Comparison of ENCODE assay signal across 3 cellular contexts in genomic region chr3:196189608-196190347, GRCh38.
TF ChIP-seq lines count a peak whose summit lies in the region.

No MANE protein-coding gene starts in this region.

TF ChIP-seq in SK-N-SH, 30 proteins besides CTCF, POLR2A, EP300 and RAD21 (continues in another document):
- no peak for TF ChIP-seq SIN3A (IDR thresholded peaks at IDR 0.05; ENCODE audit: borderline replicate concordance, low read depth, low read length)
- no peak for TF ChIP-seq TEAD4 (IDR thresholded peaks at IDR 0.05; ENCODE audit: borderline replicate concordance, insufficient read depth)
- no peak for TF ChIP-seq RCOR1 (IDR thresholded peaks at IDR 0.05; ENCODE audit: low read length)
- no peak for TF ChIP-seq MXI1 (IDR thresholded peaks at IDR 0.05; ENCODE audit: low read depth, low read length)
- TF ChIP-seq, protein P1, sequence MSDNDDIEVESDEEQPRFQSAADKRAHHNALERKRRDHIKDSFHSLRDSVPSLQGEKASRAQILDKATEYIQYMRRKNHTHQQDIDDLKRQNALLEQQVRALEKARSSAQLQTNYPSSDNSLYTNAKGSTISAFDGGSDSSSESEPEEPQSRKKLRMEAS (IDR thresholded peaks at IDR 0.05; ENCODE audit: low read depth), result no peak
- TF ChIP-seq FOSL2 (IDR thresholded peaks at IDR 0.05; ENCODE audit: borderline replicate concordance, low read depth), result no peak
- no peak for TF ChIP-seq TCF12 (IDR thresholded peaks at IDR 0.05)
- no peak for TF ChIP-seq REST (IDR thresholded peaks at IDR 0.05; ENCODE audit: low read depth, low read length)
- TF ChIP-seq PBX3 (IDR thresholded peaks at IDR 0.05), result no peak
- TF ChIP-seq FOXJ3 (CRISPR knock-in tag; IDR thresholded peaks at IDR 0.05), result no peak
- TF ChIP-seq GABPA (IDR thresholded peaks at IDR 0.05; ENCODE audit: low read depth), result no peak
- TF ChIP-seq, protein P2, sequence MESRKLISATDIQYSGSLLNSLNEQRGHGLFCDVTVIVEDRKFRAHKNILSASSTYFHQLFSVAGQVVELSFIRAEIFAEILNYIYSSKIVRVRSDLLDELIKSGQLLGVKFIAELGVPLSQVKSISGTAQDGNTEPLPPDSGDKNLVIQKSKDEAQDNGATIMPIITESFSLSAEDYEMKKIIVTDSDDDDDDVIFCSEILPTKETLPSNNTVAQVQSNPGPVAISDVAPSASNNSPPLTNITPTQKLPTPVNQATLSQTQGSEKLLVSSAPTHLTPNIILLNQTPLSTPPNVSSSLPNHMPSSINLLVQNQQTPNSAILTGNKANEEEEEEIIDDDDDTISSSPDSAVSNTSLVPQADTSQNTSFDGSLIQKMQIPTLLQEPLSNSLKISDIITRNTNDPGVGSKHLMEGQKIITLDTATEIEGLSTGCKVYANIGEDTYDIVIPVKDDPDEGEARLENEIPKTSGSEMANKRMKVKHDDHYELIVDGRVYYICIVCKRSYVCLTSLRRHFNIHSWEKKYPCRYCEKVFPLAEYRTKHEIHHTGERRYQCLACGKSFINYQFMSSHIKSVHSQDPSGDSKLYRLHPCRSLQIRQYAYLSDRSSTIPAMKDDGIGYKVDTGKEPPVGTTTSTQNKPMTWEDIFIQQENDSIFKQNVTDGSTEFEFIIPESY (IDR thresholded peaks at IDR 0.05; ENCODE audit: borderline replicate concordance, low read depth), result no peak
- no peak for TF ChIP-seq SMC3 (IDR thresholded peaks at IDR 0.05; ENCODE audit: low read depth, low read length)

TF ChIP-seq in SK-N-SH treated with all-trans-retinoic acid at 6 μM for 48 hours, 23 proteins besides CTCF, POLR2A, EP300 and RAD21:
- TF ChIP-seq OSR1 (CRISPR knock-in tag; IDR thresholded peaks at IDR 0.05), result no peak
- TF ChIP-seq, protein P3, sequence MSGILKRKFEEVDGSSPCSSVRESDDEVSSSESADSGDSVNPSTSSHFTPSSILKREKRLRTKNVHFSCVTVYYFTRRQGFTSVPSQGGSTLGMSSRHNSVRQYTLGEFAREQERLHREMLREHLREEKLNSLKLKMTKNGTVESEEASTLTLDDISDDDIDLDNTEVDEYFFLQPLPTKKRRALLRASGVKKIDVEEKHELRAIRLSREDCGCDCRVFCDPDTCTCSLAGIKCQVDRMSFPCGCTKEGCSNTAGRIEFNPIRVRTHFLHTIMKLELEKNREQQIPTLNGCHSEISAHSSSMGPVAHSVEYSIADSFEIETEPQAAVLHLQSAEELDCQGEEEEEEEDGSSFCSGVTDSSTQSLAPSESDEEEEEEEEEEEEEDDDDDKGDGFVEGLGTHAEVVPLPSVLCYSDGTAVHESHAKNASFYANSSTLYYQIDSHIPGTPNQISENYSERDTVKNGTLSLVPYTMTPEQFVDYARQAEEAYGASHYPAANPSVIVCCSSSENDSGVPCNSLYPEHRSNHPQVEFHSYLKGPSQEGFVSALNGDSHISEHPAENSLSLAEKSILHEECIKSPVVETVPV (CRISPR knock-in tag; IDR thresholded peaks at IDR 0.05), result no peak
- no peak for TF ChIP-seq ESRRG (CRISPR knock-in tag; IDR thresholded peaks at IDR 0.05)
- TF ChIP-seq, protein P4, sequence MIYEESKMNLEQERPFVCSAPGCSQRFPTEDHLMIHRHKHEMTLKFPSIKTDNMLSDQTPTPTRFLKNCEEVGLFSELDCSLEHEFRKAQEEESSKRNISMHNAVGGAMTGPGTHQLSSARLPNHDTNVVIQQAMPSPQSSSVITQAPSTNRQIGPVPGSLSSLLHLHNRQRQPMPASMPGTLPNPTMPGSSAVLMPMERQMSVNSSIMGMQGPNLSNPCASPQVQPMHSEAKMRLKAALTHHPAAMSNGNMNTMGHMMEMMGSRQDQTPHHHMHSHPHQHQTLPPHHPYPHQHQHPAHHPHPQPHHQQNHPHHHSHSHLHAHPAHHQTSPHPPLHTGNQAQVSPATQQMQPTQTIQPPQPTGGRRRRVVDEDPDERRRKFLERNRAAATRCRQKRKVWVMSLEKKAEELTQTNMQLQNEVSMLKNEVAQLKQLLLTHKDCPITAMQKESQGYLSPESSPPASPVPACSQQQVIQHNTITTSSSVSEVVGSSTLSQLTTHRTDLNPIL (CRISPR knock-in tag; IDR thresholded peaks at IDR 0.05; ENCODE audit: low read depth), result no peak
- no peak for TF ChIP-seq ARNTL (CRISPR knock-in tag; IDR thresholded peaks at IDR 0.05; ENCODE audit: borderline replicate concordance, low read depth)
- no peak for TF ChIP-seq TSHZ2 (CRISPR knock-in tag; IDR thresholded peaks at IDR 0.05)

TF ChIP-seq in endothelial cell of umbilical vein, 7 proteins besides CTCF, POLR2A, EP300 and RAD21:
- TF ChIP-seq MYC (IDR thresholded peaks at IDR 0.05; ENCODE audit: low read depth, low read length), result no peak
- TF ChIP-seq, protein P1 (IDR thresholded peaks at IDR 0.05; ENCODE audit: insufficient read depth, insufficient read length), result no peak
- TF ChIP-seq JUN (IDR thresholded peaks at IDR 0.05; ENCODE audit: borderline replicate concordance, insufficient read depth, insufficient read length, low read depth), result no peak
- TF ChIP-seq EZH2 (IDR thresholded peaks at IDR 0.05; ENCODE audit: borderline replicate concordance, low read depth, low read length, severe bottlenecking), result no peak
- TF ChIP-seq POLR2AphosphoS5 (IDR thresholded peaks at IDR 0.05; ENCODE audit: insufficient read depth, low read depth, low read length), result no peak
- no peak for TF ChIP-seq FOS (IDR thresholded peaks at IDR 0.05; ENCODE audit: borderline replicate concordance, insufficient read depth, low read length)
- TF ChIP-seq GATA2 (IDR thresholded peaks at IDR 0.05; ENCODE audit: insufficient read depth, insufficient read length, low read depth, low read length), result no peak
